ENCODE assay signal across 8 cellular contexts in the genomic region with DNA sequence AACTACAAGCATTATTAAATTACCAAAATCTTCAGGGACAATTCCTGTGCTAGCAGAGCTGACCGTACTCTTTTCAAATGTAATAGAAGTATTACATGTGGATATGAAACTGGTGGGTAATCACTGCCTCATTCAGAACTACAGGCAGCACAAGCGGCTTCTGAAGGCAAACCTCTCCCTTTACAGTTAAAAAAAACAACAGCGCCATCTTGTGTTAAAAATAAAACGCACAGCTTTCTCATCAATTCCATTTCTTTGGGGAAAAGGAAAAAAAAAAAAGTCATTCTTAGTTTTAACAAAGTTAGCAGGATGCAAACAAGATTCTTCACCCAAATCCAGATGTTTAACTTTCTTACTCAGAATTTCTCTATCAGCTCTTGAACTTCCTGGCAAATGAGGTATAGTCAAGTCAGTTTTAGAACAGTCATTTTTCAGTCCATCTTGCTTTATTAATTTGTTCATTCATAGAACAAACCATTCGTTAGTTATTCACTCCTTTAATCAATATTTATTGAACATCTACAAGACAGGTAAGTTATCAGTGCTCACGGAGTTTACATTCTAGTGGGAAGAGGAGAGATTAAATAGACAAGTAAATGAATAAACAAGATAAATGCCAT.
A peak's percentile ranks its signal among the peaks of the same experiment; 100 is the strongest.
DNase-seq lines count a peak whose midpoint lies in the region; ATAC-seq, FAIRE-seq and TF ChIP-seq lines count a peak whose summit lies in the region.

No MANE protein-coding gene starts in this region.

- CTCF ChIA-PET in HepG2 (lab: Yijun Ruan, JAX; ENCODE audit: low intra/inter-chr PET ratio, low total read pairs) = interaction anchor here (0.7 to 1.7 kb wide), 4 partner anchors 182 to 1297 kb away, joined by 3 to 14 read pairs (median 4); no protein-coding TSS in a partner anchor

- H4K20me1 ChIP-seq in HepG2 (ENCODE audit: insufficient read depth, low read length) = no peaks in the 10 kb centered on the region

- BruUV-seq in HepG2 (replicated peaks; lab: Mats Ljungman, UMichigan) = no TSS peak

- no peak for TF ChIP-seq EP300 in HepG2 (IDR thresholded peaks at IDR 0.05; ENCODE audit: low read depth in 2 of 2, low read length in 2 of 2)
- no peak for TF ChIP-seq EP300 in HepG2 (CRISPR knock-in tag; IDR thresholded peaks at IDR 0.05; ENCODE audit: borderline replicate concordance)

- no peaks in the 10 kb centered on the region for H3K27me3 ChIP-seq in HepG2 (ENCODE audit: control insufficient read depth in 1 of 2, insufficient read depth in 2 of 2, low read length in 2 of 2)

- no peak for TF ChIP-seq POLR2A in HepG2 (IDR thresholded peaks at IDR 0.05; ENCODE audit: insufficient read depth in 1 of 2, low read depth in 2 of 2, low read length in 2 of 2)

- H3K27ac ChIP-seq in HepG2 (ENCODE audit: extremely low read length, insufficient read depth, low read length) = no peak overlapping the region

- POLR2A ChIA-PET in HepG2 (lab: Yijun Ruan, JAX) = no interaction called here

- no peaks in the 10 kb centered on the region for H3K79me2 ChIP-seq in HepG2 (ENCODE audit: insufficient read depth, low read length)

- H3K36me3 ChIP-seq in HepG2 (replicated peaks in 1 of 2; ENCODE audit: control insufficient read depth in 1 of 2, insufficient read depth in 2 of 2, low read length in 2 of 2) = no peaks in the 10 kb centered on the region

- in situ Hi-C loops in HepG2 (cut with HindIII; ENCODE audit: extremely low pct_ligation_motif_present, low pct_unique_long_range_greater_than_20kb) = loop anchor here (5.0 to 25.0 kb wide), 2 partner anchors 576 to 1481 kb away; no protein-coding TSS in a partner anchor

- peak; percentile 62 for FAIRE-seq in HepG2 (lab: Jason Lieb, UNC)

- no peaks in the 10 kb centered on the region for H3K4me1 ChIP-seq in HepG2 (ENCODE audit: insufficient read depth, low read length)

- no peak overlapping the region for H2AFZ ChIP-seq in HepG2 (ENCODE audit: low read length)

- H3K4me2 ChIP-seq in HepG2 (ENCODE audit: low read depth, low read length) = no peak overlapping the region

- no peaks in the 10 kb centered on the region for H3K9me3 ChIP-seq in HepG2 (ENCODE audit: low read length)

- intact Hi-C loops in HepG2 (cut with micrococcal nuclease; ENCODE audit: unreplicated experiment) = loop anchor here (1.0 to 2.0 kb wide), 2 partner anchors 572 to 1469 kb away; no protein-coding TSS in a partner anchor

- TF ChIP-seq RAD21 in HepG2 (CRISPR knock-in tag; IDR thresholded peaks at IDR 0.05) = no peak

- ATAC-seq in GM18868 (IDR thresholded peaks at IDR 0.05; ENCODE audit: unreplicated experiment) = peak; percentile 60
- ATAC-seq in HG03354 (IDR thresholded peaks at IDR 0.05; ENCODE audit: poor library complexity, severe bottlenecking, unreplicated experiment) = peak; percentile 81
- peak; percentile 69 for ATAC-seq in HepG2

- H3K4me3 ChIP-seq in cardiac fibroblast (replicated peaks in 1 of 2; ENCODE audit: low read depth in 2 of 2, low read length in 2 of 2) (no peak overlapping the region), HepG2 (replicated peaks in 1 of 3; ENCODE audit: insufficient read depth in 1 of 3, low read depth in 2 of 3, low read length in 3 of 3) (no peak overlapping the region)

- 3% methylated on average over 6 of the region's 6 CpGs for WGBS in HepG2 (ENCODE audit: low lambda C conversion rate)

- DNase-seq in CD1c-positive myeloid dendritic cell (ENCODE audit: extremely low spot score) = peak; percentile 85
- peak; percentile 87 for DNase-seq in NCI-H69 (lab: John Stamatoyannopoulos, UW)
- DNase-seq in cardiac fibroblast (ENCODE audit: low read depth in 2 of 2) = peak; percentile 66 to 69
- peak; percentile 40 for DNase-seq in HepG2 (ENCODE audit: low spot score)
- DNase-seq in activated effector memory CD4-positive, alpha-beta T cell treated with anti-CD3 and anti-CD28 coated beads, Interleukin-2, amount 50 U/mL, for 16 hours = no peak
- no peak for DNase-seq in activated naive CD4-positive, alpha-beta T cell (lab: John Stamatoyannopoulos, UW)

- H3K9ac ChIP-seq in HepG2 (ENCODE audit: insufficient read depth, low read depth, low read length) = no peak overlapping the region

- peak; percentile 52 for TF ChIP-seq CTCF in cardiac fibroblast (IDR thresholded peaks at IDR 0.05; ENCODE audit: low read depth, low read length)
- peak; percentile 58 for TF ChIP-seq CTCF in HepG2 (CRISPR knock-in tag; IDR thresholded peaks at IDR 0.05)

TF ChIP-seq in HepG2, 621 proteins besides CTCF, POLR2A, EP300 and RAD21:
- no peak for TF ChIP-seq ZNF207 (IDR thresholded peaks at IDR 0.05; ENCODE audit: borderline replicate concordance)
- no peak for TF ChIP-seq NCOA5 (CRISPR knock-in tag; IDR thresholded peaks at IDR 0.05)
- TF ChIP-seq STAG1 (CRISPR knock-in tag; IDR thresholded peaks at IDR 0.05) = peak; percentile 73
- TF ChIP-seq SMC3 (IDR thresholded peaks at IDR 0.05; ENCODE audit: low read length) = peak; percentile 58; the same call in 1 of the 2 replicates

Comparison
In these comparisons a context has a peak if more than half of its experiments do, and no peak if none do; other contexts are left out.
1. DNase-seq: peak in CD1c-positive myeloid dendritic cell (single experiment), NCI-H69 (single experiment), cardiac fibroblast (2 of 2) and HepG2 (single experiment); none in activated effector memory CD4-positive, alpha-beta T cell treated with anti-CD3 and anti-CD28 coated beads, Interleukin-2, amount 50 U/mL, for 16 hours (single experiment) and activated naive CD4-positive, alpha-beta T cell (0 of 4).
2. Peak in every context shown above with its lines, with median percentiles within 50 percentile points of each other: ATAC-seq.